ENCODE assay signal across 7 cellular contexts in the genomic region with DNA sequence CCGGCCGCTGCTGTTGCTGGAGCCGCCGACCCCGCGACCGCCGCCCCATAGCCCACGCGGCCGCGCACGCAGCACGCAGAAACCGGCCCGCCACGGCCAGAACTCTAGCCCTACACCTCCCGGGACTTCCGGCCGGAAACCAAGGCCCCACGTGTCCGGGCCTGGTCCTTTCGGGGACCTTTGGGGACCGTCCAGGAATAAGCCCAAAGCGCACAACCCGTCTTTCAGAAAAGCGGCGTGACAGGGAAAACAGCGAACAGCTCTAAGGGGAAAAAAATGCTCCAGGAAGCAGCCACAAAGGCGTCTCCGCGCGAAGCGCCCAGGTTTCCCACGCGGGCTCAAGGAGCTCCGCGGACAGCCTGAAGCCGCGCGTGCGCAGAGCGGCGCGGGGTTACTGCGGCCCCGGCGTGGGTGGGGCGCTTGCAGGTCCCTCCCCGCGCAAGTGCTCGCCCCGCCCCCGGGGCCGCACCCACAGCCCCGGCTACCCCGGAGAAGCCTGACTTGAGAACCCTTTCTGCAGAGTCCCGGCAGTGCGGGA.
DNase-seq lines count a peak whose midpoint lies in the region; ATAC-seq and TF ChIP-seq lines count a peak whose summit lies in the region.

A gene (minus strand): TSS at position 114 of the 538 bp plus-strand sequence. CDS start 65 bp downstream, at position 49.
A gene with protein sequence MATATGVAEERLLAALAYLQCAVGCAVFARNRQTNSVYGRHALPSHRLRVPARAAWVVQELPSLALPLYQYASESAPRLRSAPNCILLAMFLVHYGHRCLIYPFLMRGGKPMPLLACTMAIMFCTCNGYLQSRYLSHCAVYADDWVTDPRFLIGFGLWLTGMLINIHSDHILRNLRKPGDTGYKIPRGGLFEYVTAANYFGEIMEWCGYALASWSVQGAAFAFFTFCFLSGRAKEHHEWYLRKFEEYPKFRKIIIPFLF (plus strand): TSS at position 510 of the 538 bp plus-strand sequence. CDS start 137 bp downstream, outside the sequence.

- no peak for TF ChIP-seq CTCF in retinal pigment epithelial cell (conservative IDR thresholded peaks at IDR 0.05; ENCODE audit: low read depth, low read length)

- ATAC-seq in GM18519 (IDR thresholded peaks at IDR 0.05; ENCODE audit: low FRiP score, unreplicated experiment) (peak; percentile 83), HG03045 (IDR thresholded peaks at IDR 0.05; ENCODE audit: unreplicated experiment) (peak; percentile 90)

- peak within 1 kb of the TSS; percentile 92 for H3K4me3 ChIP-seq in retinal pigment epithelial cell (ENCODE audit: low read length)

- DNase-seq in NCI-H2081 treated with DMSO at 0.1 percent for 48 hours (lab: John Stamatoyannopoulos, UW), result peak; percentile 90
- DNase-seq in T1000 (lab: John Stamatoyannopoulos, UW), result peak; percentile 85
- DNase-seq in astrocyte of the hippocampus (ENCODE audit: low read depth, low spot score), result peak; percentile 96
- peak; percentile 90 to 96 for DNase-seq in hippocampal formation (lab: John Stamatoyannopoulos, UW)
- DNase-seq in retinal pigment epithelial cell (ENCODE audit: low read depth), result peak; percentile 54

Comparison
In these comparisons a context has a peak if more than half of its experiments do, and no peak if none do; other contexts are left out.
1. Peak in every context shown above with its lines: DNase-seq, ATAC-seq and H3K4me3 ChIP-seq.